In the genomic region with DNA sequence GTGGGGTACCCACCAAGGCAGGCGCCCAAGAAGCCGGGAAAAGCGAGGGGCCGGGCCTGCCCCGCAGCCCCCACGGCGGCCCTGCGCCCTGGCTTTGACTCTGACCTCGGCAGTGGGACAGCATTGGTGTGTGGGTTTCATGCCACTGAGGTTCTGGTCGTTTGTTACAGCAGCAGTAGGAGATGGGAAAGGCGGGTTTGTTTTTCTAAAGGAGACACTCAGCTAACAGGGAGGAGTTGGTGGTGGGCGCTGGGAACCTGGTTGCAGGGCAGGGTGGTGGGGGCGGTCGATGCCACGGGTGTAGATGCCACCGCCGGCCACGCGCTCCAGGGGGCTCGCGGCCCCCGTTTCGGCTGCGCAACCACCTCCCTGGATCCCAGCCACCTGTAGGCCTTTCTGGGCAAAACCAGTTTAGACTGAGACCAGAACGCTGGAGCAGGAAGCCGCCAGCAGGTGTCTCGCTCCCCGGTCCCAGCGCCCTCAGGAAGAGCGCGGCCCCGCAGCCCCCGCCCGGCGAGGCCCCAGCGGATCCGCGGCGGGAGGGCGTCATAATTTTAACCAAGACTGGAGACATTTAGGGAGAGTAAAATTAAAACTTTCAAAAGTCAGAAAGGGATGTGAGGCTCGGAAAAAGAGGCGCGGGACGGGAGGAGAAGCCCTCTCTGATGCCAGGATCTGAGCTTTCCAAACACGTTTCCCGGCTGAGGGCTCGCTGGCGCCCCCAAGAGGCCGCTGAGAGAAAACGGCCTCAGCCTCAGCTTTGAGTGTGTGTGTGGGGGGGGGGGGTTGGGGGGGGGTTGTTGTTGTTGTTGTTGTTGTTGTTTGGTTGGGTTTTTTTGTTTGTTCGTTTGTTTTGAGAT, we compare ENCODE assay signal across 1 cellular context.
TF ChIP-seq lines count a peak whose summit lies in the region.

No MANE protein-coding gene starts in this region.

TF ChIP-seq in HepG2, 621 proteins besides CTCF, POLR2A, EP300 and RAD21 (continued from another document and continues in another):
- TF ChIP-seq ZNF407 (CRISPR knock-in tag; IDR thresholded peaks at IDR 0.05; ENCODE audit: not compliant biosample characterization) (no peak), ZC3H4 (CRISPR knock-in tag; IDR thresholded peaks at IDR 0.05; ENCODE audit: borderline replicate concordance) (no peak), ZNF460 (CRISPR knock-in tag; IDR thresholded peaks at IDR 0.05; ENCODE audit: borderline replicate concordance) (no peak), POLR2G (IDR thresholded peaks at IDR 0.05; ENCODE audit: low read depth, low read length) (0 out of 2 replicates have a peak, but pooled peaks have one; percentile 28), ZNF431 (CRISPR knock-in tag; IDR thresholded peaks at IDR 0.05; ENCODE audit: borderline replicate concordance, low read depth) (no peak), ZNF569 (CRISPR knock-in tag; IDR thresholded peaks at IDR 0.05; ENCODE audit: borderline replicate concordance) (no peak), ZNF646 (CRISPR knock-in tag; IDR thresholded peaks at IDR 0.05) (no peak), HOXD1 (CRISPR knock-in tag; IDR thresholded peaks at IDR 0.05) (no peak), ATF1 (CRISPR knock-in tag; IDR thresholded peaks at IDR 0.05) (no peak), HNRNPLL (IDR thresholded peaks at IDR 0.05; ENCODE audit: low read depth, low read length, poor library complexity, severe bottlenecking) (peak; percentile 55), GPBP1L1 (CRISPR knock-in tag; IDR thresholded peaks at IDR 0.05) (no peak), POLR2AphosphoS2 (IDR thresholded peaks at IDR 0.05; ENCODE audit: low read depth, low read length) (no peak), ZNF234 (CRISPR knock-in tag; conservative IDR thresholded peaks at IDR 0.05) (no peak), ZNF790 (CRISPR knock-in tag; IDR thresholded peaks at IDR 0.05; ENCODE audit: borderline replicate concordance) (no peak), FOXP1 (IDR thresholded peaks at IDR 0.05) (no peak), FOXP1 (CRISPR knock-in tag; IDR thresholded peaks at IDR 0.05) (no peak), ZIK1 (CRISPR knock-in tag; IDR thresholded peaks at IDR 0.05; ENCODE audit: borderline replicate concordance, low read depth) (no peak), PCBP1 (IDR thresholded peaks at IDR 0.05; ENCODE audit: borderline replicate concordance, low read depth, low read length) (no peak), ZNF556 (CRISPR knock-in tag; IDR thresholded peaks at IDR 0.05; ENCODE audit: borderline replicate concordance) (no peak), IRF9 (CRISPR knock-in tag; IDR thresholded peaks at IDR 0.05; ENCODE audit: borderline replicate concordance) (no peak), HMG20B (CRISPR knock-in tag; conservative IDR thresholded peaks at IDR 0.05) (no peak), MLX (CRISPR knock-in tag; IDR thresholded peaks at IDR 0.05) (no peak), HOXA9 (CRISPR knock-in tag; IDR thresholded peaks at IDR 0.05; ENCODE audit: borderline replicate concordance) (no peak), ZNF616 (CRISPR knock-in tag; IDR thresholded peaks at IDR 0.05; ENCODE audit: low read depth) (no peak), ZNF781 (CRISPR knock-in tag; IDR thresholded peaks at IDR 0.05; ENCODE audit: borderline replicate concordance, not compliant biosample characterization) (no peak), ZNF44 (CRISPR knock-in tag; IDR thresholded peaks at IDR 0.05) (no peak), ZNF629 (CRISPR knock-in tag; conservative IDR thresholded peaks at IDR 0.05) (no peak), ZNF414 (CRISPR knock-in tag; IDR thresholded peaks at IDR 0.05) (no peak), ZNF703 (CRISPR knock-in tag; IDR thresholded peaks at IDR 0.05; ENCODE audit: borderline replicate concordance) (no peak), ZFP36L2 (CRISPR knock-in tag; IDR thresholded peaks at IDR 0.05) (no peak)
- TF ChIP-seq, protein P1, sequence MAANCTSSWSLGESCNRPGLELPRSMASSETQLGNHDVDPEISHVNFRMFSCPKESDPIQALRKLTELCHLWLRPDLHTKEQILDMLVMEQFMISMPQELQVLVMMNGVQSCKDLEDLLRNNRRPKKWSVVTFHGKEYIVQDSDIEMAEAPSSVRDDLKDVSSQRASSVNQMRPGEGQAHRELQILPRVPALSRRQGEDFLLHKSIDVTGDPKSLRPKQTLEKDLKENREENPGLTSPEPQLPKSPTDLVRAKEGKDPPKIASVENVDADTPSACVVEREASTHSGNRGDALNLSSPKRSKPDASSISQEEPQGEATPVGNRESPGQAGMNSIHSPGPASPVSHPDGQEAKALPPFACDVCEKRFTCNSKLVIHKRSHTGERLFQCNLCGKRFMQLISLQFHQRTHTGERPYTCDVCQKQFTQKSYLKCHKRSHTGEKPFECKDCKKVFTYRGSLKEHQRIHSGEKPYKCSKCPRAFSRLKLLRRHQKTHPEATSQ (CRISPR knock-in tag; IDR thresholded peaks at IDR 0.05; ENCODE audit: borderline replicate concordance), result no peak
- TF ChIP-seq, protein P2, sequence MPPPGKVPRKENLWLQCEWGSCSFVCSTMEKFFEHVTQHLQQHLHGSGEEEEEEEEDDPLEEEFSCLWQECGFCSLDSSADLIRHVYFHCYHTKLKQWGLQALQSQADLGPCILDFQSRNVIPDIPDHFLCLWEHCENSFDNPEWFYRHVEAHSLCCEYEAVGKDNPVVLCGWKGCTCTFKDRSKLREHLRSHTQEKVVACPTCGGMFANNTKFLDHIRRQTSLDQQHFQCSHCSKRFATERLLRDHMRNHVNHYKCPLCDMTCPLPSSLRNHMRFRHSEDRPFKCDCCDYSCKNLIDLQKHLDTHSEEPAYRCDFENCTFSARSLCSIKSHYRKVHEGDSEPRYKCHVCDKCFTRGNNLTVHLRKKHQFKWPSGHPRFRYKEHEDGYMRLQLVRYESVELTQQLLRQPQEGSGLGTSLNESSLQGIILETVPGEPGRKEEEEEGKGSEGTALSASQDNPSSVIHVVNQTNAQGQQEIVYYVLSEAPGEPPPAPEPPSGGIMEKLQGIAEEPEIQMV (CRISPR knock-in tag; IDR thresholded peaks at IDR 0.05; ENCODE audit: low read depth), result no peak
